Comparison of ENCODE assay signal across 13 cellular contexts in the genomic region with DNA sequence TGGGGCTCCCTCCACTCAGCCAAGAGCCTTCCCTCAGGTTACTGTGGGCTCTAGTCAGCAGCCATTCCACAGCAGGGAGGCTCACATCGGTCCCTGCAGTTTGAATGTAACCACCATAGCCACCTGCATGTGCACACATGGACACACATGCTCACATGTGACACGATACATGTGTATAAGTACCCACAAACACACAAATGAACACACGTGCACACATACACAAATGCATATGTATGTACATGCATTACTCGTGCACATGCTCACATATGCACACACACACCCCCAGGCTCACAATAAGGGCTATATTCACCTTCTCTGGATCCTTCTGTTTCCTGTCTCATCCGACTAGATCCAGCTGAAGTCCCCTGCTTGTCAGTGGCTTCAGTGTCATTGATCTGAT. TPM values are rescaled to one million over a fixed set of nuclear protein-coding genes. Genes with fewer than 3 reads are reported as not detected.
"Had no signal": no experiment of that assay in that cellular context is flagged by ENCODE, and none has a peak within 500 bp of the region (broad histone marks: within the 10 kb centered on the region; RNA-seq: fewer than 3 reads in every experiment).

No MANE protein-coding gene starts in this region.

- H3K79me2 ChIP-seq: parathyroid adenoma had no signal

- H2AFZ ChIP-seq: parathyroid adenoma had no signal

- H3K4me3 ChIP-seq: gastroesophageal sphincter, heart right ventricle had no signal

- H3K27ac ChIP-seq: gastroesophageal sphincter, heart right ventricle, neutrophil, parathyroid adenoma had no signal

- H3K4me3 Mint-ChIP-seq: activated CD4-positive, alpha-beta memory T cell treated with anti-CD3 and anti-CD28 coated beads for 36 hours; activated CD8-positive, alpha-beta memory T cell treated with anti-CD3 and anti-CD28 coated beads, Interleukin-2, amount 10 ng/mL, durations not matched to agents 7 days and 5 days had no signal

- H3K27me3 ChIP-seq: heart right ventricle had no signal

- H3K4me1 ChIP-seq: gastroesophageal sphincter, parathyroid adenoma had no signal

- ATAC-seq: activated CD8-positive, alpha-beta memory T cell treated with anti-CD3 and anti-CD28 coated beads, Interleukin-2, amount 10 ng/mL, durations not matched to agents 7 days and 5 days; gastroesophageal sphincter; heart right ventricle had no signal

- H3K36me3 Mint-ChIP-seq: activated CD4-positive, alpha-beta memory T cell treated with anti-CD3 and anti-CD28 coated beads for 36 hours; activated CD8-positive, alpha-beta memory T cell treated with anti-CD3 and anti-CD28 coated beads, Interleukin-2, amount 10 ng/mL, durations not matched to agents 7 days and 5 days had no signal

- H3K36me3 ChIP-seq: gastroesophageal sphincter, heart right ventricle, neutrophil had no signal

- DNase-seq: activated CD4-positive, alpha-beta memory T cell treated with anti-CD3 and anti-CD28 coated beads for 36 hours; activated CD4-positive, alpha-beta T cell treated with anti-CD3 and anti-CD28 coated beads for 1 hour; activated CD8-positive, alpha-beta memory T cell treated with anti-CD3 and anti-CD28 coated beads, Interleukin-2, amount 10 ng/mL, durations not matched to agents 7 days and 5 days; activated naive CD4-positive, alpha-beta T cell treated with anti-CD3 and anti-CD28 coated beads, Interleukin-2, amount 50 U/mL, for 16 hours; activated T-cell treated with anti-CD3 and anti-CD28 coated beads, Interleukin-2, amount 50 U/mL, for 1 hour; heart right ventricle; stimulated activated CD4-positive, alpha-beta T cell treated with anti-CD3 and anti-CD28 coated beads, Interleukin-1b, Interleukin-23, amount 100 ng/mL, for 48 hours; T-helper 9 cell had no signal

- H3K9me3 Mint-ChIP-seq: activated CD4-positive, alpha-beta memory T cell treated with anti-CD3 and anti-CD28 coated beads for 36 hours; activated T-helper 2 cell treated with anti-CD3 and anti-CD28 coated beads, Interferon-gamma antibody, Interleukin-2, Interleukin-4, amounts not matched to agents 10 μg/mL and 5 μg/mL and 100 μg/mL, durations not matched to agents 14 hours and 24 hours and 36 hours had no signal

- H3K27ac Mint-ChIP-seq: activated CD4-positive, alpha-beta memory T cell treated with anti-CD3 and anti-CD28 coated beads for 36 hours; activated CD8-positive, alpha-beta memory T cell treated with anti-CD3 and anti-CD28 coated beads, Interleukin-2, amount 10 ng/mL, durations not matched to agents 7 days and 5 days; activated T-helper 2 cell treated with anti-CD3 and anti-CD28 coated beads, Interferon-gamma antibody, Interleukin-2, Interleukin-4, amounts not matched to agents 10 μg/mL and 5 μg/mL and 100 μg/mL, durations not matched to agents 14 hours and 24 hours and 36 hours had no signal

- H3K9ac ChIP-seq: parathyroid adenoma had no signal

- H3K9me3 ChIP-seq: gastroesophageal sphincter, heart right ventricle, neutrophil had no signal

RNA-seq across cellular contexts. Expression of gene UBE2QL1, which starts 36.2 kb away (rescaled TPM):
- total RNA-seq: activated CD4-positive, alpha-beta memory T cell treated with anti-CD3 and anti-CD28 coated beads for 36 hours; bronchial epithelial cell had no signal
